23 cellular contexts compared by ENCODE assay signal in genomic region chr1:46575778-46576177, GRCh38. TPM values are rescaled to one million over a fixed set of nuclear protein-coding genes. Genes with fewer than 3 reads are reported as not detected.
DNase-seq lines count a peak whose midpoint lies in the region; ATAC-seq, FAIRE-seq and TF ChIP-seq lines count a peak whose summit lies in the region.
"Had no signal": no experiment of that assay in that cellular context is flagged by ENCODE, and none has a peak within 500 bp of the region (broad histone marks: within the 10 kb centered on the region; RNA-seq: fewer than 3 reads in every experiment).

No MANE protein-coding gene starts in this region.

- H3K4me3 Mint-ChIP-seq in H9 = 0 out of 5 replicates have a peak overlapping the region, but pooled peaks of 1 of the 2 experiments have one; percentile 38
- H3K4me3 Mint-ChIP-seq in stimulated activated effector memory CD8-positive, alpha-beta T cell treated with anti-CD3 and anti-CD28 coated beads, Interleukin-12 subunit alpha, Interleukin-12 subunit beta, amount 100 ng/mL, for 72 hours = no peak overlapping the region

- no peaks in the 10 kb centered on the region for H3K9me3 Mint-ChIP-seq in H9
- H3K9me3 Mint-ChIP-seq in stimulated activated effector memory CD8-positive, alpha-beta T cell treated with anti-CD3 and anti-CD28 coated beads, Interleukin-12 subunit alpha, Interleukin-12 subunit beta, amount 100 ng/mL, for 72 hours = no peaks in the 10 kb centered on the region

- H4K91ac ChIP-seq in H9 (ENCODE audit: insufficient read length, low read depth, low read length) = no peak overlapping the region

- H3K79me2 ChIP-seq in H9 (ENCODE audit: insufficient read depth, low read length) = no peaks in the 10 kb centered on the region

- no peak overlapping the region for H3K18ac ChIP-seq in H9 (ENCODE audit: insufficient read length, low read depth, low read length)

- no peak overlapping the region for H4K8ac ChIP-seq in H9 (replicated peaks; ENCODE audit: insufficient read length, low read depth, low read length)

- no peak for TF ChIP-seq CTCF in H9 (conservative IDR thresholded peaks at IDR 0.05)
- TF ChIP-seq CTCF in esophagus muscularis mucosa (IDR thresholded peaks at IDR 0.05) = no peak

- no peak overlapping the region for H2BK120ac ChIP-seq in H9 (ENCODE audit: low read depth, low read length, poor library complexity, severe bottlenecking)

- H3K27ac ChIP-seq in H9 (ENCODE audit: insufficient read length, low read depth, low read length) = no peak overlapping the region
- H3K27ac ChIP-seq in HUES64 (ENCODE audit: low read depth, low read length) = 0 out of 2 replicates have a peak overlapping the region, but pooled peaks have one; percentile 1
- H3K27ac ChIP-seq in esophagus muscularis mucosa (replicated peaks in 1 of 4) = peak overlapping the region in 3 of 4 donors; percentile 3 to 20 (median 20)
- H3K27ac ChIP-seq: C4-2B, SK-N-MC had no signal

- H3K4me3 ChIP-seq in HUES64 (ENCODE audit: low read length) (no peak overlapping the region), esophagus muscularis mucosa (no peak overlapping the region)
- H3K4me3 ChIP-seq: SK-N-MC had no signal

- H4K20me1 ChIP-seq in H9 (ENCODE audit: control insufficient read depth, insufficient read depth, insufficient read length) = no peaks in the 10 kb centered on the region

- peaks cover 0 to 7% (median under 1%) of the 10 kb centered on the region in 3 experiments; a peak in 4 of 7 replicates for H3K36me3 Mint-ChIP-seq in H9 (ENCODE audit: insufficient read depth in 1 of 3, low read depth in 3 of 3)
- peaks cover 53% of the 10 kb centered on the region for H3K36me3 Mint-ChIP-seq in stimulated activated effector memory CD8-positive, alpha-beta T cell treated with anti-CD3 and anti-CD28 coated beads, Interleukin-12 subunit alpha, Interleukin-12 subunit beta, amount 100 ng/mL, for 72 hours

- no peak overlapping the region for H4K5ac ChIP-seq in H9 (ENCODE audit: insufficient read length, low read depth, low read length)

- H3K9me3 ChIP-seq in H9 (ENCODE audit: control insufficient read depth, low read depth, low read length) (no peaks in the 10 kb centered on the region), HUES64 (ENCODE audit: insufficient read depth, low read depth, low read length) (no peaks in the 10 kb centered on the region), esophagus muscularis mucosa (no peaks in the 10 kb centered on the region)

- no peak overlapping the region for H2BK20ac ChIP-seq in H9 (ENCODE audit: low read depth, low read length, poor library complexity, severe bottlenecking)

- H3K27me3 Mint-ChIP-seq in H9 (ENCODE audit: low read depth) = no peaks in the 10 kb centered on the region

- H3K4ac ChIP-seq in H9 (ENCODE audit: low read depth, low read length) = no peak overlapping the region

- peaks cover 2% of the 10 kb centered on the region for H3K23me2 ChIP-seq in H9 (ENCODE audit: insufficient read length, low read depth, low read length, poor library complexity, severe bottlenecking)

- intact Hi-C loops in esophagus muscularis mucosa (cut with DNase I) = no loop called here

- H3K79me1 ChIP-seq in H9 (ENCODE audit: insufficient read depth, low read depth, low read length, poor library complexity, severe bottlenecking) = no peaks in the 10 kb centered on the region

- H2BK15ac ChIP-seq in H9 (ENCODE audit: low read depth, low read length) = no peak overlapping the region

- TF ChIP-seq POLR2A in esophagus muscularis mucosa (IDR thresholded peaks at IDR 0.05; ENCODE audit: low read depth) = no peak

- H3K4me2 ChIP-seq in H9 (ENCODE audit: insufficient read depth, insufficient read length, low read length) = no peak overlapping the region

- no peak overlapping the region for H3T11ph ChIP-seq in H9 (ENCODE audit: low read length)

- no peak overlapping the region for H3K56ac ChIP-seq in H9 (ENCODE audit: insufficient read length, low read depth, low read length)

- no peak overlapping the region for H2BK12ac ChIP-seq in H9 (ENCODE audit: insufficient read length, low read depth, low read length)

- no peak for DNase-seq in H9
- no peak for DNase-seq in esophagus muscularis mucosa (ENCODE audit: extremely low spot score)
- DNase-seq in stimulated activated effector memory CD8-positive, alpha-beta T cell treated with anti-CD3 and anti-CD28 coated beads, Interleukin-12 subunit alpha, Interleukin-12 subunit beta, amount 100 ng/mL, for 72 hours (ENCODE audit: low spot score in 2 of 2) = no peak
- DNase-seq in RCC 7860 (ENCODE audit: low spot score) = no peak
- no peak for DNase-seq in NCI-H526 treated with DMSO at 0.1 percent for 48 hours (lab: John Stamatoyannopoulos, UW)
- no peak for DNase-seq in NCI-H128 (lab: John Stamatoyannopoulos, UW; ENCODE audit: unreplicated experiment)
- DNase-seq: ACHN, COR-L47, DMS 273 treated with DMSO at 0.1 percent for 48 hours, DND-41, MM.1S, NCI-H1092, NCI-H1694, NCI-H524, OCI-M1 had no signal

- H2AFZ ChIP-seq in H9 (ENCODE audit: low read length) = no peak overlapping the region

- peaks cover 24 to 34% of the 10 kb centered on the region in 2 experiments for H3K4me1 Mint-ChIP-seq in H9
- H3K4me1 Mint-ChIP-seq in stimulated activated effector memory CD8-positive, alpha-beta T cell treated with anti-CD3 and anti-CD28 coated beads, Interleukin-12 subunit alpha, Interleukin-12 subunit beta, amount 100 ng/mL, for 72 hours = peaks cover 14% of the 10 kb centered on the region

- ATAC-seq in stimulated activated effector memory CD8-positive, alpha-beta T cell treated with anti-CD3 and anti-CD28 coated beads, Interleukin-12 subunit alpha, Interleukin-12 subunit beta, amount 100 ng/mL, for 72 hours = no peak

- H2AK5ac ChIP-seq in H9 (ENCODE audit: insufficient read length, low read length) = no peak overlapping the region

- H3K9ac ChIP-seq in H9 (ENCODE audit: extremely low read depth, insufficient read length, low read length) (no peak overlapping the region), HUES64 (ENCODE audit: low read depth, low read length) (no peak overlapping the region)

- WGBS in H9 (ENCODE audit: extremely low coverage, insufficient read length, low lambda C conversion rate) = no CpG with 5 or more reads among the region's 3 CpGs
- WGBS in HUES64 = 40% methylated on average over 2 of the region's 3 CpGs
- 89% methylated on average over 3 of the region's 3 CpGs for WGBS in esophagus muscularis mucosa

- H3K4me1 ChIP-seq in H9 (ENCODE audit: insufficient read depth, low read length) (no peaks in the 10 kb centered on the region; the same call in 1 of the 2 replicates), HUES64 (ENCODE audit: insufficient read depth, low read length) (peaks cover 10% of the 10 kb centered on the region; the same call in 1 of the 2 replicates), esophagus muscularis mucosa (peaks cover 8 to 15% (median 12%) of the 10 kb centered on the region in 4 donors)

- peak overlapping the region; percentile 34 to 70 (median 52); a peak in 5 of 7 replicates for H3K27ac Mint-ChIP-seq in H9
- peak overlapping the region; percentile 34 for H3K27ac Mint-ChIP-seq in stimulated activated effector memory CD8-positive, alpha-beta T cell treated with anti-CD3 and anti-CD28 coated beads, Interleukin-12 subunit alpha, Interleukin-12 subunit beta, amount 100 ng/mL, for 72 hours

- no peak overlapping the region for H3K14ac ChIP-seq in H9 (ENCODE audit: insufficient read depth, low read length)

- TF ChIP-seq EP300 in esophagus muscularis mucosa (IDR thresholded peaks at IDR 0.05) = no peak

- no peaks in the 10 kb centered on the region for H3K27me3 ChIP-seq in H9 (ENCODE audit: insufficient read depth, low read length)
- H3K27me3 ChIP-seq in HUES64 (ENCODE audit: insufficient read depth, low read length) = no peaks in the 10 kb centered on the region
- no peaks in the 10 kb centered on the region for H3K27me3 ChIP-seq in esophagus muscularis mucosa

- 0 out of 2 replicates have a peak, but pooled peaks cover 4% of the 10 kb centered on the region for H3K36me3 ChIP-seq in HUES64 (ENCODE audit: insufficient read depth, low read length)
- H3K36me3 ChIP-seq in esophagus muscularis mucosa = peaks cover 6 to 84% (median 61%) of the 10 kb centered on the region in 4 donors

- FAIRE-seq in RCC 7860 (lab: Jason Lieb, UNC) = no peak
- FAIRE-seq: G401.6, H54, HTR-8/SVneo had no signal

- H3K23ac ChIP-seq in H9 (ENCODE audit: insufficient read length, low read depth, low read length) = no peak overlapping the region

- no peak overlapping the region for H2BK5ac ChIP-seq in H9 (ENCODE audit: insufficient read length, low read length)

RNA-seq across cellular contexts. Expression of gene KNCN, which starts 24.3 kb away (rescaled TPM):
- total RNA-seq in H9 (2021) = not detected in 2 replicates
- polyA plus RNA-seq in HUES64 (2013, experiment 1 of 2) = not detected
- not detected for polyA plus RNA-seq in HUES64 (2013, experiment 2 of 2)
- not detected for total RNA-seq in esophagus muscularis mucosa
- total RNA-seq: LHCN-M2, RPMI7951 had no signal

RNA-seq across cellular contexts. Expression of gene MKNK1, which starts 28.3 kb away (rescaled TPM):
- total RNA-seq in H9 (2021) = 12.9 and 13.4 TPM in 2 replicates
- polyA plus RNA-seq in HUES64 (2013, experiment 1 of 2) = 13.0 TPM
- polyA plus RNA-seq in HUES64 (2013, experiment 2 of 2) = 17.2 TPM
- 10 to 100 TPM; 27.7 to 37.0 (median 29.3) TPM for total RNA-seq in esophagus muscularis mucosa

RNA-seq across cellular contexts. Expression of gene MOB3C, which starts 40.8 kb away (rescaled TPM):
- total RNA-seq in H9 (2021) (3.2 and 4.1 TPM in 2 replicates), esophagus muscularis mucosa (10 to 100 TPM; 19.5 to 27.0 (median 24.4) TPM)
- polyA plus RNA-seq in HUES64 (2013, experiment 1 of 2) = 3.1 TPM
- 2.1 TPM for polyA plus RNA-seq in HUES64 (2013, experiment 2 of 2)
